In genomic region chr19:27722625-27723024, GRCh38 we compare ENCODE assay signal across 8 cellular contexts.
"Had no signal": no experiment of that assay in that cellular context is flagged by ENCODE, and none has a peak within 500 bp of the region (broad histone marks: within the 10 kb centered on the region; RNA-seq: fewer than 3 reads in every experiment).

No MANE protein-coding gene starts in this region.

- H3K4me1 ChIP-seq: HAP-1 had no signal

- H3K36me3 ChIP-seq: HAP-1 had no signal

- DNase-seq: GM23248, GOT3, H7, H9, HCEC 1CT, HFFc6 had no signal

- H3K4me3 ChIP-seq: GM23248, GM23338, HAP-1 had no signal

- H3K27ac ChIP-seq: GM23248 had no signal
